Comparison of ENCODE assay signal across 8 cellular contexts in the genomic region with DNA sequence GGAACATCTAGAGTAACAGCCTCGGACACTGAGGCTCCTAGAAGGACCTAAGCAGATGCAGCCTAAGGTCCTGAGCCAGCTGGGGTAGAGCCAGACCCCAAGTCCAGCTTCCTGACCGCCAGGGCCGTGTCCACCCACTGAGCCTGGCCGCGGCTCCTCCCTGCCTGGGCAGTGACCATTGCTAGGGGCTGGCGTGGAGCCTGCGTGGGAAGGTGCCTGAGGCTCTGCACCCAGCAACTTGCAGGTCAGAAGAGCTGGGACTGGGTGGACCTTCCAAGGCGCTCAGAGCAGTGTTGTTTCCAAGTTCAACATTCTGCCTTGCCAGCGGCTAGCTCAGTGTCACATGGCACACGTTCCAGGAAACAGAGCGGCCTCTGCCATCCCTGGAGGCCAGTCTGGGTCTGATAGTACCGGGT.
A peak's percentile ranks its signal among the peaks of the same experiment; 100 is the strongest.
DNase-seq lines count a peak whose midpoint lies in the region; ATAC-seq and TF ChIP-seq lines count a peak whose summit lies in the region.

No MANE protein-coding gene starts in this region.

- no peak overlapping the region for H3K27ac Mint-ChIP-seq in CD8-positive, alpha-beta memory T cell
- H3K27ac Mint-ChIP-seq in naive thymus-derived CD4-positive, alpha-beta T cell = no peak overlapping the region

- no peaks in the 10 kb centered on the region for H3K36me3 ChIP-seq in CD8-positive, alpha-beta memory T cell (ENCODE audit: insufficient read depth, low read length)
- H3K36me3 ChIP-seq in psoas muscle (ENCODE audit: insufficient read depth in 1 of 2, low read depth in 1 of 2) = no peaks in the 10 kb centered on the region
- no peaks in the 10 kb centered on the region for H3K36me3 ChIP-seq in HAP-1 (replicated peaks)
- H3K36me3 ChIP-seq in naive thymus-derived CD4-positive, alpha-beta T cell (ENCODE audit: control insufficient read depth in 2 of 3, insufficient read depth in 3 of 3, low read length in 3 of 3) = no peaks in the 10 kb centered on the region

- 0 to 2% (median 1%) methylated on average over 11 to 12 of the region's 12 CpGs for WGBS in psoas muscle, 3 donors

- CTCF ChIA-PET in CD8-positive, alpha-beta memory T cell (lab: Charles Lee) = interaction anchor here (1.2 kb wide), 1 partner anchor 69 kb away, joined by 3 read pairs; no protein-coding TSS in a partner anchor
- CTCF ChIA-PET in naive thymus-derived CD4-positive, alpha-beta T cell (lab: Charles Lee) = no interaction called here

- peaks cover 9 to 13% of the 10 kb centered on the region in 2 donors for H3K27me3 Mint-ChIP-seq in CD8-positive, alpha-beta memory T cell
- H3K27me3 Mint-ChIP-seq in naive thymus-derived CD4-positive, alpha-beta T cell = peaks cover 0 to 2% (median 0%) of the 10 kb centered on the region in 5 donors

- in situ Hi-C loops in HAP-1 (cut with MboI; ENCODE audit: low sequenced_read_pairs) = no loop called here

- H3K4me3 Mint-ChIP-seq in CD8-positive, alpha-beta memory T cell = no peak overlapping the region
- H3K4me3 Mint-ChIP-seq in naive thymus-derived CD4-positive, alpha-beta T cell = no peak overlapping the region

- no peaks in the 10 kb centered on the region for H3K27me3 ChIP-seq in CD8-positive, alpha-beta memory T cell (ENCODE audit: insufficient read depth, low read length, poor library complexity, severe bottlenecking)
- no peaks in the 10 kb centered on the region for H3K27me3 ChIP-seq in psoas muscle (ENCODE audit: insufficient read depth in 3 of 3, low read length in 2 of 3)
- H3K27me3 ChIP-seq in HAP-1 (ENCODE audit: low read depth) = no peaks in the 10 kb centered on the region
- H3K27me3 ChIP-seq in naive thymus-derived CD4-positive, alpha-beta T cell (ENCODE audit: control insufficient read depth in 2 of 2, insufficient read depth in 2 of 2, low read length in 2 of 2) = no peaks in the 10 kb centered on the region

- H3K4me1 ChIP-seq in CD8-positive, alpha-beta memory T cell (ENCODE audit: insufficient read depth, low read length) = no peaks in the 10 kb centered on the region
- peaks cover 37% of the 10 kb centered on the region for H3K4me1 ChIP-seq in psoas muscle
- H3K4me1 ChIP-seq in HAP-1 = no peaks in the 10 kb centered on the region
- no peaks in the 10 kb centered on the region for H3K4me1 ChIP-seq in naive thymus-derived CD4-positive, alpha-beta T cell (ENCODE audit: control insufficient read depth in 2 of 2, insufficient read depth in 2 of 2, low read length in 2 of 2)

- no peak overlapping the region for H3K4me3 ChIP-seq in CD8-positive, alpha-beta memory T cell (ENCODE audit: low read length)
- H3K4me3 ChIP-seq in psoas muscle (peak overlapping the region; percentile 6), HAP-1 (no peak overlapping the region)
- H3K4me3 ChIP-seq in naive thymus-derived CD4-positive, alpha-beta T cell (ENCODE audit: low read length) = no peak overlapping the region

- no peak for DNase-seq in CD8-positive, alpha-beta memory T cell
- DNase-seq in amygdala (lab: John Stamatoyannopoulos, UW) = peak in 55 of 56 donors; percentile 14 to 90 (median 73)
- peak; percentile 94 for DNase-seq in cardiac septum (ENCODE audit: low spot score)
- peak; percentile 98 to 99 for DNase-seq in psoas muscle
- no peak for DNase-seq in NCI-H2171 treated with DMSO at 0.1 percent for 48 hours (lab: John Stamatoyannopoulos, UW)
- no peak for DNase-seq in HAP-1 (ENCODE audit: low spot score in 2 of 2)
- DNase-seq in AML-193 (lab: John Stamatoyannopoulos, UW) = no peak
- DNase-seq in naive thymus-derived CD4-positive, alpha-beta T cell = no peak

- H3K27ac ChIP-seq in CD8-positive, alpha-beta memory T cell (ENCODE audit: low read depth, low read length) = peak overlapping the region; percentile 73
- H3K27ac ChIP-seq in psoas muscle = peak overlapping the region; percentile 85
- no peak overlapping the region for H3K27ac ChIP-seq in naive thymus-derived CD4-positive, alpha-beta T cell (ENCODE audit: low read depth, low read length)

- H3K36me3 Mint-ChIP-seq in CD8-positive, alpha-beta memory T cell = no peaks in the 10 kb centered on the region
- H3K36me3 Mint-ChIP-seq in naive thymus-derived CD4-positive, alpha-beta T cell = no peaks in the 10 kb centered on the region

- intact Hi-C loops in cardiac septum (cut with DNase I) (loop anchor here (5.0 kb wide), 2 partner anchors 70 to 290 kb away; partner anchors contain the start of gene GSE1), psoas muscle (cut with DNase I) (no loop called here)
- intact Hi-C loops in naive thymus-derived CD4-positive, alpha-beta T cell (cut with micrococcal nuclease) = no loop called here

- peak; percentile 92 to 95 (median 94) for ATAC-seq in psoas muscle
- no peak for ATAC-seq in naive thymus-derived CD4-positive, alpha-beta T cell

- TF ChIP-seq CTCF in psoas muscle (IDR thresholded peaks at IDR 0.05) = no peak

- no peaks in the 10 kb centered on the region for H3K9me3 ChIP-seq in CD8-positive, alpha-beta memory T cell (ENCODE audit: low read length)
- H3K9me3 ChIP-seq in psoas muscle = no peaks in the 10 kb centered on the region
- no peaks in the 10 kb centered on the region for H3K9me3 ChIP-seq in HAP-1
- no peaks in the 10 kb centered on the region for H3K9me3 ChIP-seq in naive thymus-derived CD4-positive, alpha-beta T cell (ENCODE audit: control insufficient read depth in 2 of 3, low read length in 3 of 3)

- H3K4me1 Mint-ChIP-seq in CD8-positive, alpha-beta memory T cell = no peaks in the 10 kb centered on the region
- H3K4me1 Mint-ChIP-seq in naive thymus-derived CD4-positive, alpha-beta T cell = peaks cover 0 to 1% (median 0%) of the 10 kb centered on the region in 7 donors

- H3K9me3 Mint-ChIP-seq in CD8-positive, alpha-beta memory T cell = peaks cover 0 to 3% (median 0%) of the 10 kb centered on the region in 5 donors
- peaks cover 0 to 5% (median 0%) of the 10 kb centered on the region in 11 donors for H3K9me3 Mint-ChIP-seq in naive thymus-derived CD4-positive, alpha-beta T cell

- POLR2A ChIA-PET in CD8-positive, alpha-beta memory T cell (lab: Charles Lee) = no interaction called here
- POLR2A ChIA-PET in naive thymus-derived CD4-positive, alpha-beta T cell (lab: Charles Lee) = no interaction called here

Comparison
In these comparisons a context has a peak if more than half of its experiments do, and no peak if none do; other contexts are left out.
1. DNase-seq: peak in amygdala (55 of 56), cardiac septum (single experiment) and psoas muscle (2 of 2); none in CD8-positive, alpha-beta memory T cell (0 of 5), NCI-H2171 treated with DMSO at 0.1 percent for 48 hours (single experiment), HAP-1 (0 of 2), AML-193 (0 of 2) and naive thymus-derived CD4-positive, alpha-beta T cell (0 of 9).